In the genomic region with DNA sequence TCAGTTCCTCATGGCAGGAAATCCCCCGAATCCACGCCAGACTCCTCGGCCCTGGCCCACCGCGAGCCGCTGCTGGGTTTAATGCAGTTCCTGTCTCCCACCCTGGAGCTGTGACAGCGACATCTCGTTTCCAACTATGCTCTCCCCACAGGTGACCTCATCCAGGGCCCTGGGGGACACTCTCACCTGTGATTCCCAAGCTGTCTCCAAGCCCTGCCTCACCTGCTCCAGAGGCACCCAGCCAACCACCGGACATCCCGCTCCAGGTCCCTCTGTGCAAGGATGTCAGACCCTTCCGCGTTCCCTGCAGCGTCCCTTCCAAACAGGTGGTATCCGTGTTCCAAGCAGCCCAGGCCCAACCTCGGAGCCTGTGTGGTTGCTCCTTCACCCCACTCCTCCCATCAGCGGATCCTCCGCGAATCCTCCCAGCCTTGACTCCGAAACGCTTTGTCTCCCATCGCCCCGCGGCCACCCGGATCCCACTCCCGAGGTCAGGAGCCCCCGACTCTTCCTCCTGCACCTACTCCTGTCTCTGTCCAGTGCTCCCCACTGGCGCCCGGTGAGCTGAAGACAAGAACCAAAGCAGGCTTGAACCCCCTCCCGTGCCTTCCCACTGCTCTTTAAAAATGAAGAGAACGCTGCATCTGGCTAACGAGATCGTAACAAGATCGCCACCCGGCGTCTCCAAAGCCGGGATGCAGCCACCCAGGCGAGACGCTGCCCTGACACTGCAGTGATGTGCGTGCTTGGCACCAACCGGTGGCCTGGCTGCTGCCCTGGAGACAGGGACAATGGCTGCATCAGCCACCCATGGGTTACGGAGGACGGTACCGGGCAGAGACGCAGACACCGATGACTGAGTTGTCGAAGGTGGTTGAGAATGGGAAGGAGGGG, we compare ENCODE assay signal across 9 cellular contexts.
A peak's percentile ranks its signal among the peaks of the same experiment; 100 is the strongest.
DNase-seq lines count a peak whose midpoint lies in the region; ATAC-seq and TF ChIP-seq lines count a peak whose summit lies in the region.
"Had no signal": no experiment of that assay in that cellular context is flagged by ENCODE, and none has a peak within 500 bp of the region (broad histone marks: within the 10 kb centered on the region; RNA-seq: fewer than 3 reads in every experiment).

No MANE protein-coding gene starts in this region.

- WGBS in tibial nerve, 2 donors: 71 to 84% methylated on average over 44 to 45 of the region's 46 CpGs

- no peak for TF ChIP-seq POLR2A in tibial nerve (IDR thresholded peaks at IDR 0.05)

- DNase-seq in activated naive CD8-positive, alpha-beta T cell treated with anti-CD3 and anti-CD28 coated beads for 36 hours: peak; percentile 43
- DNase-seq in activated naive CD8-positive, alpha-beta T cell treated with anti-CD3 and anti-CD28 coated beads, Interleukin-2, amount 50 U/mL, for 24 hours: no peak
- DNase-seq in activated T-cell treated with anti-CD3 and anti-CD28 coated beads, Interleukin-2, amount 50 U/mL, for 24 hours: peak; percentile 30
- peak; percentile 45 for DNase-seq in islet precursor cell
- peak; percentile 43 for DNase-seq in ureter (ENCODE audit: low spot score)
- no peak for DNase-seq in tibial nerve (ENCODE audit: low spot score in 2 of 2)
- no peak for DNase-seq in CD1c-positive myeloid dendritic cell (ENCODE audit: extremely low spot score)
- DNase-seq: NCI-H1436 treated with DMSO at 0.1 percent for 48 hours had no signal

- no peak for ATAC-seq in activated naive CD8-positive, alpha-beta T cell treated with anti-CD3 and anti-CD28 coated beads, Interleukin-2, amount 50 U/mL, for 24 hours
- no peak for ATAC-seq in GM19452 (IDR thresholded peaks at IDR 0.05; ENCODE audit: unreplicated experiment)

- TF ChIP-seq EP300 in tibial nerve (IDR thresholded peaks at IDR 0.05): no peak

- no peak for TF ChIP-seq CTCF in tibial nerve (IDR thresholded peaks at IDR 0.05)

- peaks cover 21% of the 10 kb centered on the region for H3K4me1 Mint-ChIP-seq in activated naive CD8-positive, alpha-beta T cell treated with anti-CD3 and anti-CD28 coated beads for 36 hours
- H3K4me1 Mint-ChIP-seq in activated naive CD8-positive, alpha-beta T cell treated with anti-CD3 and anti-CD28 coated beads, Interleukin-2, amount 50 U/mL, for 24 hours: peaks cover 26% of the 10 kb centered on the region
- H3K4me1 Mint-ChIP-seq in activated T-cell treated with anti-CD3 and anti-CD28 coated beads, Interleukin-2, amount 50 U/mL, for 24 hours (ENCODE audit: low read depth): peaks cover 23% of the 10 kb centered on the region

- H3K9me3 Mint-ChIP-seq in activated naive CD8-positive, alpha-beta T cell treated with anti-CD3 and anti-CD28 coated beads for 36 hours: no peaks in the 10 kb centered on the region
- H3K9me3 Mint-ChIP-seq in activated naive CD8-positive, alpha-beta T cell treated with anti-CD3 and anti-CD28 coated beads, Interleukin-2, amount 50 U/mL, for 24 hours: no peaks in the 10 kb centered on the region
- no peaks in the 10 kb centered on the region for H3K9me3 Mint-ChIP-seq in activated T-cell treated with anti-CD3 and anti-CD28 coated beads, Interleukin-2, amount 50 U/mL, for 24 hours

- no peak overlapping the region for H3K27ac ChIP-seq in tibial nerve

- peaks cover 0 to 4% of the 10 kb centered on the region in 2 donors for H3K27me3 ChIP-seq in tibial nerve

- peaks cover 17% of the 10 kb centered on the region for H3K27me3 Mint-ChIP-seq in activated naive CD8-positive, alpha-beta T cell treated with anti-CD3 and anti-CD28 coated beads for 36 hours
- H3K27me3 Mint-ChIP-seq in activated naive CD8-positive, alpha-beta T cell treated with anti-CD3 and anti-CD28 coated beads, Interleukin-2, amount 50 U/mL, for 24 hours: peaks cover 15% of the 10 kb centered on the region
- H3K27me3 Mint-ChIP-seq in activated T-cell treated with anti-CD3 and anti-CD28 coated beads, Interleukin-2, amount 50 U/mL, for 24 hours: peaks cover 26% of the 10 kb centered on the region

- H3K9me3 ChIP-seq in tibial nerve: no peaks in the 10 kb centered on the region

- H3K4me3 ChIP-seq in tibial nerve: no peak overlapping the region

- no peak overlapping the region for H3K4me3 Mint-ChIP-seq in activated naive CD8-positive, alpha-beta T cell treated with anti-CD3 and anti-CD28 coated beads for 36 hours
- H3K4me3 Mint-ChIP-seq in activated naive CD8-positive, alpha-beta T cell treated with anti-CD3 and anti-CD28 coated beads, Interleukin-2, amount 50 U/mL, for 24 hours: no peak overlapping the region
- peak overlapping the region; percentile 10 for H3K4me3 Mint-ChIP-seq in activated T-cell treated with anti-CD3 and anti-CD28 coated beads, Interleukin-2, amount 50 U/mL, for 24 hours

- no peaks in the 10 kb centered on the region for H3K36me3 ChIP-seq in tibial nerve

- no peaks in the 10 kb centered on the region for H3K36me3 Mint-ChIP-seq in activated naive CD8-positive, alpha-beta T cell treated with anti-CD3 and anti-CD28 coated beads for 36 hours
- H3K36me3 Mint-ChIP-seq in activated naive CD8-positive, alpha-beta T cell treated with anti-CD3 and anti-CD28 coated beads, Interleukin-2, amount 50 U/mL, for 24 hours (ENCODE audit: low read depth): no peaks in the 10 kb centered on the region
- H3K36me3 Mint-ChIP-seq in activated T-cell treated with anti-CD3 and anti-CD28 coated beads, Interleukin-2, amount 50 U/mL, for 24 hours (ENCODE audit: low read depth): no peaks in the 10 kb centered on the region

- H3K27ac Mint-ChIP-seq in activated naive CD8-positive, alpha-beta T cell treated with anti-CD3 and anti-CD28 coated beads for 36 hours: peak overlapping the region; percentile 75
- H3K27ac Mint-ChIP-seq in activated naive CD8-positive, alpha-beta T cell treated with anti-CD3 and anti-CD28 coated beads, Interleukin-2, amount 50 U/mL, for 24 hours: no peak overlapping the region
- no peak overlapping the region for H3K27ac Mint-ChIP-seq in activated T-cell treated with anti-CD3 and anti-CD28 coated beads, Interleukin-2, amount 50 U/mL, for 24 hours

- H3K4me1 ChIP-seq in tibial nerve: no peaks in the 10 kb centered on the region

Comparison
In these comparisons a context has a peak if more than half of its experiments do, and no peak if none do; other contexts are left out.
1. DNase-seq: peak in activated naive CD8-positive, alpha-beta T cell treated with anti-CD3 and anti-CD28 coated beads for 36 hours (single experiment), activated T-cell treated with anti-CD3 and anti-CD28 coated beads, Interleukin-2, amount 50 U/mL, for 24 hours (single experiment), islet precursor cell (single experiment) and ureter (single experiment); none in activated naive CD8-positive, alpha-beta T cell treated with anti-CD3 and anti-CD28 coated beads, Interleukin-2, amount 50 U/mL, for 24 hours (single experiment), tibial nerve (0 of 2) and CD1c-positive myeloid dendritic cell (single experiment).